Comparison of ENCODE assay signal across 8 cellular contexts in the genomic region with DNA sequence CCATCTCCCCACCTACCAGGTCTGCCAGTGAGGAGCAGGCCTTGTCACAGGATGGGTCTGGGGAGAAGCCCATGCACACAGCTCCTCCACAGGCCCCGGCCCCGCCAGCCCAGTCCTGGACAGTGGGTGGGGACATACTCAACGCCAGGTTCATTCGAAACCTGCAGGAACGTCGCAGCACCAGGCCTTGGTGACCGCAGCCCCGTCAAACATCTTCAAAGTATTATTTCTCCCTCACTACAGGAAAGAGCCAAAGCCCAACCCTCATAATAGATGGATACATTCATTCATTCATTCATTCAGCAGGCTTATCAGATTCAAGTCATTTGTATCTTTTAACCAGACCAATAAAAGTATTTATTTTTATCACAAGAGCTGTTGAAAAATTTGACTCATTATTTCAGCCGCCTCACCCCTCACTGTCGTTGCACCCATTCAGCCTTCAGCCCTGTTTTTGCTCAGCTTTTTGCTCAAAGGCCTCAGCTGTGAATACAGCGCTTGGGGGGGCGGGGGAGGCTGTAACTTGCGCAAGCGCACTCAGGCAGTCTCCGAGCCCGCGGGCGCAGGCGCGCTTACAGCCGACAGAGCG. TPM values are rescaled to one million over a fixed set of nuclear protein-coding genes. Genes with fewer than 3 reads are reported as not detected.
DNase-seq lines count a peak whose midpoint lies in the region; ATAC-seq and TF ChIP-seq lines count a peak whose summit lies in the region.

No MANE protein-coding gene starts in this region.

- peak overlapping the region; percentile 89 for H3K4me2 ChIP-seq in Karpas-422 (ENCODE audit: low read depth, low read length, poor library complexity, severe bottlenecking)

- H3K27me3 ChIP-seq in Karpas-422 (ENCODE audit: low read length) (no peaks in the 10 kb centered on the region), vagina (no peaks in the 10 kb centered on the region)

- ATAC-seq in GM18873 (IDR thresholded peaks at IDR 0.05; ENCODE audit: low FRiP score, unreplicated experiment) = peak; percentile 38
- ATAC-seq in activated T-helper 17 cell treated with anti-CD3 and anti-CD28 coated beads, Interleukin-2, amount 50 U/mL, for 72 hours (replicated peaks) = peak; percentile 79
- no peak for ATAC-seq in HG02678 (IDR thresholded peaks at IDR 0.05; ENCODE audit: unreplicated experiment)

- no peaks in the 10 kb centered on the region for H3K27me3 Mint-ChIP-seq in activated T-helper 17 cell treated with anti-CD3 and anti-CD28 coated beads, Interleukin-2, amount 50 U/mL, for 72 hours
- no peaks in the 10 kb centered on the region for H3K27me3 Mint-ChIP-seq in osteocyte (ENCODE audit: unreplicated experiment)

- H3K4me1 Mint-ChIP-seq in activated T-helper 17 cell treated with anti-CD3 and anti-CD28 coated beads, Interleukin-2, amount 50 U/mL, for 72 hours = peaks cover 12% of the 10 kb centered on the region
- peaks cover 15% of the 10 kb centered on the region for H3K4me1 Mint-ChIP-seq in osteocyte (ENCODE audit: unreplicated experiment)

- no peak for TF ChIP-seq CTCF in osteocyte (IDR thresholded peaks at IDR 0.05)
- TF ChIP-seq CTCF in vagina (IDR thresholded peaks at IDR 0.05) = no peak

- no peaks in the 10 kb centered on the region for H3K9me3 Mint-ChIP-seq in activated T-helper 17 cell treated with anti-CD3 and anti-CD28 coated beads, Interleukin-2, amount 50 U/mL, for 72 hours
- no peaks in the 10 kb centered on the region for H3K9me3 Mint-ChIP-seq in osteocyte (ENCODE audit: unreplicated experiment)

- peaks cover 8% of the 10 kb centered on the region; the same call in 1 of the 2 replicates for H4K20me1 ChIP-seq in Karpas-422 (ENCODE audit: insufficient read depth, low read depth, low read length)

- DNase-seq in Karpas-422 (no peak), globus pallidus (ENCODE audit: low spot score) (peak; percentile 94), osteocyte (ENCODE audit: extremely low spot score, unreplicated experiment) (no peak), vagina (ENCODE audit: extremely low spot score in 2 of 2) (no peak), COLO829 (ENCODE audit: low spot score) (no peak)

- H3K4me3 ChIP-seq in Karpas-422 (ENCODE audit: low read length) (peak overlapping the region; percentile 85), vagina (peak overlapping the region; percentile 87 to 96)

- no peaks in the 10 kb centered on the region; the same call in 1 of the 2 replicates for H3K36me3 ChIP-seq in Karpas-422 (ENCODE audit: insufficient read depth, low read length)
- peaks cover 0 to 21% of the 10 kb centered on the region in 2 donors for H3K36me3 ChIP-seq in vagina

- peaks cover 50% of the 10 kb centered on the region for H3K36me3 Mint-ChIP-seq in activated T-helper 17 cell treated with anti-CD3 and anti-CD28 coated beads, Interleukin-2, amount 50 U/mL, for 72 hours (ENCODE audit: low read depth)
- H3K36me3 Mint-ChIP-seq in osteocyte (ENCODE audit: unreplicated experiment) = peaks cover 20% of the 10 kb centered on the region

- no peaks in the 10 kb centered on the region for H3K9me2 ChIP-seq in Karpas-422 (replicated peaks; ENCODE audit: insufficient read depth, low read length)

- H2AFZ ChIP-seq in Karpas-422 (ENCODE audit: low read length) = no peak overlapping the region

- no peak for TF ChIP-seq POLR2A in vagina (IDR thresholded peaks at IDR 0.05)

- H3K79me2 ChIP-seq in Karpas-422 (ENCODE audit: low read length) = peaks cover 54% of the 10 kb centered on the region

- H3K9me3 ChIP-seq in Karpas-422 (ENCODE audit: low read length) = no peaks in the 10 kb centered on the region
- H3K9me3 ChIP-seq in vagina = no peaks in the 10 kb centered on the region

- peak overlapping the region; percentile 50 for H3K9ac ChIP-seq in Karpas-422 (ENCODE audit: low read length)

- H3K4me3 Mint-ChIP-seq in activated T-helper 17 cell treated with anti-CD3 and anti-CD28 coated beads, Interleukin-2, amount 50 U/mL, for 72 hours = peak overlapping the region; percentile 83
- H3K4me3 Mint-ChIP-seq in osteocyte (ENCODE audit: unreplicated experiment) = peak overlapping the region; percentile 83

- intact Hi-C loops in vagina (cut with DNase I) = no loop called here

- peak overlapping the region; percentile 85 for H3K27ac Mint-ChIP-seq in activated T-helper 17 cell treated with anti-CD3 and anti-CD28 coated beads, Interleukin-2, amount 50 U/mL, for 72 hours
- H3K27ac Mint-ChIP-seq in osteocyte (ENCODE audit: unreplicated experiment) = peak overlapping the region; percentile 69

- H3K27ac ChIP-seq in Karpas-422 (ENCODE audit: low read length) (no peak overlapping the region), vagina (peak overlapping the region; percentile 90)

- H3K4me1 ChIP-seq in Karpas-422 (ENCODE audit: low read length) = peaks cover 19% of the 10 kb centered on the region
- peaks cover 20% of the 10 kb centered on the region for H3K4me1 ChIP-seq in vagina

RNA-seq across cellular contexts. Expression of a gene that starts 0.4 kb away (rescaled TPM):
- total RNA-seq in Karpas-422 (2014; rRNA removed; shearing (Covaris generic); ENCODE audit: low replicate concordance) = 5.6 and 10.0 TPM in 2 replicates
- total RNA-seq in activated T-helper 17 cell treated with anti-CD3 and anti-CD28 coated beads, Interleukin-2, amount 50 U/mL, for 72 hours = 10 to 100 TPM; 24.8 to 36.7 TPM
- total RNA-seq in osteocyte (13.5 and 17.2 TPM in 2 replicates), vagina (15.7 TPM)

RNA-seq across cellular contexts. Expression of a gene that starts 19.9 kb away (rescaled TPM):
- total RNA-seq in Karpas-422 (2014; rRNA removed; shearing (Covaris generic); ENCODE audit: low replicate concordance) = 9.6 and 10.3 TPM in 2 replicates
- total RNA-seq in activated T-helper 17 cell treated with anti-CD3 and anti-CD28 coated beads, Interleukin-2, amount 50 U/mL, for 72 hours = 10 to 100 TPM; 12.3 to 20.9 TPM
- total RNA-seq in osteocyte = 17.3 and 20.0 TPM in 2 replicates
- total RNA-seq in vagina = 13.3 TPM

RNA-seq across cellular contexts. Expression of a gene that starts 26.3 kb away (rescaled TPM):
- total RNA-seq in Karpas-422 (2014; rRNA removed; shearing (Covaris generic); ENCODE audit: low replicate concordance) = 26.5 and 36.1 TPM in 2 replicates
- total RNA-seq in activated T-helper 17 cell treated with anti-CD3 and anti-CD28 coated beads, Interleukin-2, amount 50 U/mL, for 72 hours = 10 to 100 TPM; 27.4 to 40.0 TPM
- total RNA-seq in osteocyte (28.7 TPM in 2 replicates), vagina (24.8 TPM)

RNA-seq across cellular contexts. Expression of a gene that starts 28.9 kb away (rescaled TPM):
- 59.2 and 119 TPM in 2 replicates for total RNA-seq in Karpas-422 (2014; rRNA removed; shearing (Covaris generic); ENCODE audit: low replicate concordance)
- 10 to 100 TPM; 64.6 to 78.5 TPM for total RNA-seq in activated T-helper 17 cell treated with anti-CD3 and anti-CD28 coated beads, Interleukin-2, amount 50 U/mL, for 72 hours
- total RNA-seq in osteocyte (36.6 and 39.2 TPM in 2 replicates), vagina (21.6 TPM)

RNA-seq across cellular contexts. Expression of a gene that starts 29.5 kb away (rescaled TPM):
- 64.3 and 170 TPM in 2 replicates for total RNA-seq in Karpas-422 (2014; rRNA removed; shearing (Covaris generic); ENCODE audit: low replicate concordance)
- 100 to 1,000 TPM in 1 of 2 donors, 10 to 100 TPM in 1; 85.9 to 101 TPM for total RNA-seq in activated T-helper 17 cell treated with anti-CD3 and anti-CD28 coated beads, Interleukin-2, amount 50 U/mL, for 72 hours
- 82.1 and 87.6 TPM in 2 replicates for total RNA-seq in osteocyte
- total RNA-seq in vagina = 52.5 TPM
